23 cellular contexts compared by ENCODE assay signal in genomic region chr17:22469101-22469880, GRCh38.
A peak's percentile ranks its signal among the peaks of the same experiment; 100 is the strongest.
DNase-seq lines count a peak whose midpoint lies in the region; ATAC-seq, FAIRE-seq and TF ChIP-seq lines count a peak whose summit lies in the region.
"Had no signal": no experiment of that assay in that cellular context is flagged by ENCODE, and none has a peak within 500 bp of the region (broad histone marks: within the 10 kb centered on the region; RNA-seq: fewer than 3 reads in every experiment).

No MANE protein-coding gene starts in this region.

- no peak overlapping the region for H3K14ac ChIP-seq in trophoblast cell (ENCODE audit: low read length)

- H2BK12ac ChIP-seq in trophoblast cell (ENCODE audit: low read length) = no peak overlapping the region

- no peaks in the 10 kb centered on the region for H3K79me2 ChIP-seq in trophoblast cell (ENCODE audit: control insufficient read depth, insufficient read depth, low read length, poor library complexity)

- H2BK120ac ChIP-seq in trophoblast cell (ENCODE audit: insufficient read depth, low read length, poor library complexity) = no peak overlapping the region

- ATAC-seq in GM18907 (IDR thresholded peaks at IDR 0.05; ENCODE audit: unreplicated experiment) = no peak

- no peak overlapping the region for H4K8ac ChIP-seq in trophoblast cell (ENCODE audit: low read depth, low read length)

- no peak overlapping the region for H2AK5ac ChIP-seq in trophoblast cell (ENCODE audit: low read length)

- TF ChIP-seq CTCF in bronchial epithelial cell (IDR thresholded peaks at IDR 0.05; ENCODE audit: insufficient read depth, low read length, severe bottlenecking) = no peak
- TF ChIP-seq CTCF in mesothelial cell of epicardium (IDR thresholded peaks at IDR 0.05; ENCODE audit: unreplicated experiment) = no peak

- H4K91ac ChIP-seq in trophoblast cell (ENCODE audit: low read depth, low read length) = no peak overlapping the region

- H4K12ac ChIP-seq in trophoblast cell (ENCODE audit: low read depth, low read length) = no peak overlapping the region

- no peak overlapping the region for H3K27ac ChIP-seq in trophoblast cell (ENCODE audit: low read depth, low read length)
- H3K27ac ChIP-seq: BLaER1 treated with 17β-estradiol and CSF1 and Interleukin-3, amounts not matched to agents 10 nM and 100 nM; C4-2B had no signal

- H3K4me1 Mint-ChIP-seq in mesothelial cell of epicardium = no peaks in the 10 kb centered on the region
- H3K4me1 Mint-ChIP-seq: CD8-positive, alpha-beta memory T cell had no signal

- peaks cover 39% of the 10 kb centered on the region for H3K9me3 ChIP-seq in trophoblast cell (ENCODE audit: insufficient read depth, low read depth, low read length)
- H3K9me3 ChIP-seq: BE2C; BLaER1 treated with 17β-estradiol and CSF1 and Interleukin-3, amounts not matched to agents 10 nM and 100 nM; Caco-2 had no signal

- H3K27me3 ChIP-seq in bronchial epithelial cell (ENCODE audit: control insufficient read depth, insufficient read depth, low read length) (no peaks in the 10 kb centered on the region), trophoblast cell (ENCODE audit: insufficient read depth, low read length) (no peaks in the 10 kb centered on the region)
- H3K27me3 ChIP-seq: BE2C; BLaER1 treated with 17β-estradiol and CSF1 and Interleukin-3, amounts not matched to agents 10 nM and 100 nM had no signal

- H3K9me3 Mint-ChIP-seq in mesothelial cell of epicardium = peaks cover 68% of the 10 kb centered on the region

- no peak overlapping the region for H3K4me3 Mint-ChIP-seq in mesothelial cell of epicardium
- H3K4me3 Mint-ChIP-seq: CD4-positive, alpha-beta T cell; CD8-positive, alpha-beta memory T cell had no signal

- DNase-seq in HTR-8/SVneo (ENCODE audit: insufficient read length, low spot score) (no peak), bronchial epithelial cell (ENCODE audit: low read depth) (no peak), mesenteric fat pad (ENCODE audit: low spot score) (peak; percentile 72), trophoblast cell (no peak), kidney tubule cell (ENCODE audit: low spot score) (no peak), hypothalamus (lab: John Stamatoyannopoulos, UW) (no peak), mesothelial cell of epicardium (ENCODE audit: low spot score in 2 of 2, unreplicated experiment in 2 of 2) (no peak)
- DNase-seq: 8988T; ACHN; BE2C; Caco-2; Calu3; CD4-positive, alpha-beta T cell; CD8-positive, alpha-beta memory T cell; DMS79 treated with DMSO at 0.1 percent for 48 hours; GF-D8 had no signal

- no peak overlapping the region for H3K4ac ChIP-seq in trophoblast cell (ENCODE audit: low read depth, low read length)

- H3K4me3 ChIP-seq in bronchial epithelial cell (ENCODE audit: low read depth, low read length) = no peak overlapping the region
- no peak overlapping the region for H3K4me3 ChIP-seq in trophoblast cell (ENCODE audit: low read depth, low read length)
- H3K4me3 ChIP-seq: BLaER1 treated with 17β-estradiol and CSF1 and Interleukin-3, amounts not matched to agents 10 nM and 100 nM had no signal

- no peak overlapping the region for H3K23ac ChIP-seq in trophoblast cell (ENCODE audit: low read length)

- no peak overlapping the region for H2BK5ac ChIP-seq in trophoblast cell (ENCODE audit: low read depth, low read length, poor library complexity)

- no peaks in the 10 kb centered on the region for H3K4me1 ChIP-seq in trophoblast cell (ENCODE audit: control insufficient read depth in 1 of 2, insufficient read depth in 2 of 2, low read length in 2 of 2)
- H3K4me1 ChIP-seq: BE2C, Caco-2 had no signal

- H3K27ac Mint-ChIP-seq in mesothelial cell of epicardium = no peak overlapping the region
- H3K27ac Mint-ChIP-seq: CD4-positive, alpha-beta T cell; CD8-positive, alpha-beta memory T cell had no signal

- no peaks in the 10 kb centered on the region for H3K27me3 Mint-ChIP-seq in mesothelial cell of epicardium (ENCODE audit: low read depth)
- H3K27me3 Mint-ChIP-seq: CD4-positive, alpha-beta T cell; CD8-positive, alpha-beta memory T cell had no signal

- H3K18ac ChIP-seq in trophoblast cell (ENCODE audit: low read length) = no peak overlapping the region

- H2AFZ ChIP-seq in trophoblast cell (ENCODE audit: insufficient read depth, low read length, poor library complexity) = no peak overlapping the region

- peaks cover 2% of the 10 kb centered on the region for H3K36me3 Mint-ChIP-seq in mesothelial cell of epicardium
- H3K36me3 Mint-ChIP-seq: CD8-positive, alpha-beta memory T cell had no signal

- H3K4me2 ChIP-seq in trophoblast cell (ENCODE audit: low read length) = no peak overlapping the region

- no peaks in the 10 kb centered on the region for H3K79me1 ChIP-seq in trophoblast cell (ENCODE audit: low read length)

- no CpG with 5 or more reads among the region's 9 CpGs for WGBS in trophoblast cell (ENCODE audit: extremely low coverage, insufficient coverage, insufficient read length)

- peak overlapping the region; percentile 40 for H3K9ac ChIP-seq in trophoblast cell (ENCODE audit: low read length)
- H3K9ac ChIP-seq: BLaER1 treated with 17β-estradiol and CSF1 and Interleukin-3, amounts not matched to agents 10 nM and 100 nM had no signal

- H3K36me3 ChIP-seq in bronchial epithelial cell (ENCODE audit: control insufficient read depth, insufficient read depth, low read length) (no peaks in the 10 kb centered on the region), trophoblast cell (ENCODE audit: control insufficient read depth in 1 of 2, insufficient read depth in 2 of 2, low read length in 2 of 2) (no peaks in the 10 kb centered on the region)
- H3K36me3 ChIP-seq: BE2C; BLaER1 treated with 17β-estradiol and CSF1 and Interleukin-3, amounts not matched to agents 10 nM and 100 nM had no signal

- peak; percentile 62 for FAIRE-seq in HTR-8/SVneo (lab: Jason Lieb, UNC)
- FAIRE-seq in bronchial epithelial cell (lab: Jason Lieb, UNC) = peak; percentile 98
- FAIRE-seq: A204.1, D721Med, G401.6, GM12891 had no signal
